Comparison of ENCODE assay signal across 1 cellular context in the genomic region with DNA sequence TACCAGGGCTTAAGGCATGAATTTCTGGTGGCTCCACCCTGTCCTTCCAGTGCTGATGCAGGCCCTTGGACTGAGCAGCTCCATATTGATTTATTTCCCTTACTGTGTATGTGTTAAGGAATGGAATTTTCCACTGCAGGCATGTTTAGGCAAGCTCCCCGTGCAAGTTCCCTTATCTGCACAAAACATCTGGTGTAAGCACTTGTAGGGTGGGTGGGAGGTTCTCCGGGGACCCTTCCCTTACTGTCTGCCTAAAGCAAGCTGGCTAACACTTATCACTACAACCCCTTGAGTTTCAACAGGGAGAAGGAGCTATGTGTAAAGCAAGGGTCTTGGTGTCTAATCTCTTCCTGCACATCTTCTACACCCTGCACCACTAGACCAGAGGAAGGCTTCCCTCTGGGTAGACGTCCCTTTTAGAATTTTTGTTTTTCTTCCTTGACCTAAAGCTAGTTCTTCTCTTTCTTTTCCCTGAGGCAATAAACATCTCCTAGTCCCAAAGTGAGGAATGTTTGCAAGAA.
A peak's percentile ranks its signal among the peaks of the same experiment; 100 is the strongest.
TF ChIP-seq lines count a peak whose summit lies in the region.

No MANE protein-coding gene starts in this region.

TF ChIP-seq in K562, 482 proteins besides CTCF, POLR2A, EP300 and RAD21 (continued from another document and continues in another):
- TF ChIP-seq, protein P1, sequence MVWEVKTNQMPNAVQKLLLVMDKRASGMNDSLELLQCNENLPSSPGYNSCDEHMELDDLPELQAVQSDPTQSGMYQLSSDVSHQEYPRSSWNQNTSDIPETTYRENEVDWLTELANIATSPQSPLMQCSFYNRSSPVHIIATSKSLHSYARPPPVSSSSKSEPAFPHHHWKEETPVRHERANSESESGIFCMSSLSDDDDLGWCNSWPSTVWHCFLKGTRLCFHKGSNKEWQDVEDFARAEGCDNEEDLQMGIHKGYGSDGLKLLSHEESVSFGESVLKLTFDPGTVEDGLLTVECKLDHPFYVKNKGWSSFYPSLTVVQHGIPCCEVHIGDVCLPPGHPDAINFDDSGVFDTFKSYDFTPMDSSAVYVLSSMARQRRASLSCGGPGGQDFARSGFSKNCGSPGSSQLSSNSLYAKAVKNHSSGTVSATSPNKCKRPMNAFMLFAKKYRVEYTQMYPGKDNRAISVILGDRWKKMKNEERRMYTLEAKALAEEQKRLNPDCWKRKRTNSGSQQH (CRISPR knock-in tag; IDR thresholded peaks at IDR 0.05) = no peak
- no peak for TF ChIP-seq ATF1 (CRISPR knock-in tag; IDR thresholded peaks at IDR 0.05)
- no peak for TF ChIP-seq ATF1 (tag; IDR thresholded peaks at IDR 0.05)
- TF ChIP-seq, protein P2, sequence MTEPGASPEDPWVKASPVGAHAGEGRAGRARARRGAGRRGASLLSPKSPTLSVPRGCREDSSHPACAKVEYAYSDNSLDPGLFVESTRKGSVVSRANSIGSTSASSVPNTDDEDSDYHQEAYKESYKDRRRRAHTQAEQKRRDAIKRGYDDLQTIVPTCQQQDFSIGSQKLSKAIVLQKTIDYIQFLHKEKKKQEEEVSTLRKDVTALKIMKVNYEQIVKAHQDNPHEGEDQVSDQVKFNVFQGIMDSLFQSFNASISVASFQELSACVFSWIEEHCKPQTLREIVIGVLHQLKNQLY (CRISPR knock-in tag; conservative IDR thresholded peaks at IDR 0.05) = no peak
- peak; percentile 79; the same call in 1 of the 2 replicates for TF ChIP-seq POLR2AphosphoS5 (IDR thresholded peaks at IDR 0.05; ENCODE audit: control insufficient read depth, insufficient read depth, low read depth, low read length)
- no peak for TF ChIP-seq BACH1 (tag; IDR thresholded peaks at IDR 0.05)
- no peak for TF ChIP-seq STAG1 (CRISPR knock-in tag; IDR thresholded peaks at IDR 0.05; ENCODE audit: borderline replicate concordance)
- TF ChIP-seq MTA2 (IDR thresholded peaks at IDR 0.05; ENCODE audit: low read depth) = peak; percentile 85
- no peak for TF ChIP-seq RFX7 (CRISPR knock-in tag; IDR thresholded peaks at IDR 0.05)
- TF ChIP-seq KLF13 (tag; IDR thresholded peaks at IDR 0.05; ENCODE audit: borderline replicate concordance, low read depth) = no peak
- 0 out of 2 replicates have a peak, but pooled peaks have one; percentile 56 for TF ChIP-seq FOXJ2 (tag; IDR thresholded peaks at IDR 0.05)
- no peak for TF ChIP-seq MAZ (CRISPR knock-in tag; conservative IDR thresholded peaks at IDR 0.05 in 1 of 2, IDR thresholded peaks at IDR 0.05 in 1 of 2)
- peak; percentile 95 for TF ChIP-seq DPF2 (IDR thresholded peaks at IDR 0.05)
- TF ChIP-seq, protein P3, sequence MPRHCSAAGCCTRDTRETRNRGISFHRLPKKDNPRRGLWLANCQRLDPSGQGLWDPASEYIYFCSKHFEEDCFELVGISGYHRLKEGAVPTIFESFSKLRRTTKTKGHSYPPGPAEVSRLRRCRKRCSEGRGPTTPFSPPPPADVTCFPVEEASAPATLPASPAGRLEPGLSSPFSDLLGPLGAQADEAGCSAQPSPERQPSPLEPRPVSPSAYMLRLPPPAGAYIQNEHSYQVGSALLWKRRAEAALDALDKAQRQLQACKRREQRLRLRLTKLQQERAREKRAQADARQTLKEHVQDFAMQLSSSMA (CRISPR knock-in tag; IDR thresholded peaks at IDR 0.05) = no peak
- TF ChIP-seq, protein P4, sequence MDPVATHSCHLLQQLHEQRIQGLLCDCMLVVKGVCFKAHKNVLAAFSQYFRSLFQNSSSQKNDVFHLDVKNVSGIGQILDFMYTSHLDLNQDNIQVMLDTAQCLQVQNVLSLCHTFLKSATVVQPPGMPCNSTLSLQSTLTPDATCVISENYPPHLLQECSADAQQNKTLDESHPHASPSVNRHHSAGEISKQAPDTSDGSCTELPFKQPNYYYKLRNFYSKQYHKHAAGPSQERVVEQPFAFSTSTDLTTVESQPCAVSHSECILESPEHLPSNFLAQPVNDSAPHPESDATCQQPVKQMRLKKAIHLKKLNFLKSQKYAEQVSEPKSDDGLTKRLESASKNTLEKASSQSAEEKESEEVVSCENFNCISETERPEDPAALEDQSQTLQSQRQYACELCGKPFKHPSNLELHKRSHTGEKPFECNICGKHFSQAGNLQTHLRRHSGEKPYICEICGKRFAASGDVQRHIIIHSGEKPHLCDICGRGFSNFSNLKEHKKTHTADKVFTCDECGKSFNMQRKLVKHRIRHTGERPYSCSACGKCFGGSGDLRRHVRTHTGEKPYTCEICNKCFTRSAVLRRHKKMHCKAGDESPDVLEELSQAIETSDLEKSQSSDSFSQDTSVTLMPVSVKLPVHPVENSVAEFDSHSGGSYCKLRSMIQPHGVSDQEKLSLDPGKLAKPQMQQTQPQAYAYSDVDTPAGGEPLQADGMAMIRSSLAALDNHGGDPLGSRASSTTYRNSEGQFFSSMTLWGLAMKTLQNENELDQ (CRISPR knock-in tag; IDR thresholded peaks at IDR 0.05; ENCODE audit: borderline replicate concordance) = no peak
- TF ChIP-seq NBN (IDR thresholded peaks at IDR 0.05; ENCODE audit: low read depth) = peak; percentile 62; the same call in 1 of the 2 replicates
- no peak for TF ChIP-seq MYNN (IDR thresholded peaks at IDR 0.05)
- no peak for TF ChIP-seq MYNN (CRISPR knock-in tag; IDR thresholded peaks at IDR 0.05)
- TF ChIP-seq MTA3 (IDR thresholded peaks at IDR 0.05; ENCODE audit: borderline replicate concordance) = peak; percentile 20; the same call in 1 of the 2 replicates
- no peak for TF ChIP-seq ZNF584 (CRISPR knock-in tag; IDR thresholded peaks at IDR 0.05; ENCODE audit: low read depth)
- TF ChIP-seq ZNF75A (CRISPR knock-in tag; IDR thresholded peaks at IDR 0.05) = no peak
- no peak for TF ChIP-seq JUN (IDR thresholded peaks at IDR 0.05; ENCODE audit: borderline replicate concordance, low read depth, low read length)
- TF ChIP-seq JUN (CRISPR knock-in tag; IDR thresholded peaks at IDR 0.05; ENCODE audit: borderline replicate concordance) = no peak
- TF ChIP-seq RBM14 (IDR thresholded peaks at IDR 0.05; ENCODE audit: borderline replicate concordance, insufficient read depth, low read depth, low read length) = no peak
- TF ChIP-seq LARP7 (IDR thresholded peaks at IDR 0.05) = no peak
- TF ChIP-seq, protein P5, sequence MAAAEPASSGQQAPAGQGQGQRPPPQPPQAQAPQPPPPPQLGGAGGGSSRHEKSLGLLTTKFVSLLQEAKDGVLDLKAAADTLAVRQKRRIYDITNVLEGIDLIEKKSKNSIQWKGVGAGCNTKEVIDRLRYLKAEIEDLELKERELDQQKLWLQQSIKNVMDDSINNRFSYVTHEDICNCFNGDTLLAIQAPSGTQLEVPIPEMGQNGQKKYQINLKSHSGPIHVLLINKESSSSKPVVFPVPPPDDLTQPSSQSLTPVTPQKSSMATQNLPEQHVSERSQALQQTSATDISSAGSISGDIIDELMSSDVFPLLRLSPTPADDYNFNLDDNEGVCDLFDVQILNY (CRISPR knock-in tag; IDR thresholded peaks at IDR 0.05) = no peak
- no peak for TF ChIP-seq TFAM (CRISPR knock-in tag; conservative IDR thresholded peaks at IDR 0.05)
- TF ChIP-seq, protein P6, sequence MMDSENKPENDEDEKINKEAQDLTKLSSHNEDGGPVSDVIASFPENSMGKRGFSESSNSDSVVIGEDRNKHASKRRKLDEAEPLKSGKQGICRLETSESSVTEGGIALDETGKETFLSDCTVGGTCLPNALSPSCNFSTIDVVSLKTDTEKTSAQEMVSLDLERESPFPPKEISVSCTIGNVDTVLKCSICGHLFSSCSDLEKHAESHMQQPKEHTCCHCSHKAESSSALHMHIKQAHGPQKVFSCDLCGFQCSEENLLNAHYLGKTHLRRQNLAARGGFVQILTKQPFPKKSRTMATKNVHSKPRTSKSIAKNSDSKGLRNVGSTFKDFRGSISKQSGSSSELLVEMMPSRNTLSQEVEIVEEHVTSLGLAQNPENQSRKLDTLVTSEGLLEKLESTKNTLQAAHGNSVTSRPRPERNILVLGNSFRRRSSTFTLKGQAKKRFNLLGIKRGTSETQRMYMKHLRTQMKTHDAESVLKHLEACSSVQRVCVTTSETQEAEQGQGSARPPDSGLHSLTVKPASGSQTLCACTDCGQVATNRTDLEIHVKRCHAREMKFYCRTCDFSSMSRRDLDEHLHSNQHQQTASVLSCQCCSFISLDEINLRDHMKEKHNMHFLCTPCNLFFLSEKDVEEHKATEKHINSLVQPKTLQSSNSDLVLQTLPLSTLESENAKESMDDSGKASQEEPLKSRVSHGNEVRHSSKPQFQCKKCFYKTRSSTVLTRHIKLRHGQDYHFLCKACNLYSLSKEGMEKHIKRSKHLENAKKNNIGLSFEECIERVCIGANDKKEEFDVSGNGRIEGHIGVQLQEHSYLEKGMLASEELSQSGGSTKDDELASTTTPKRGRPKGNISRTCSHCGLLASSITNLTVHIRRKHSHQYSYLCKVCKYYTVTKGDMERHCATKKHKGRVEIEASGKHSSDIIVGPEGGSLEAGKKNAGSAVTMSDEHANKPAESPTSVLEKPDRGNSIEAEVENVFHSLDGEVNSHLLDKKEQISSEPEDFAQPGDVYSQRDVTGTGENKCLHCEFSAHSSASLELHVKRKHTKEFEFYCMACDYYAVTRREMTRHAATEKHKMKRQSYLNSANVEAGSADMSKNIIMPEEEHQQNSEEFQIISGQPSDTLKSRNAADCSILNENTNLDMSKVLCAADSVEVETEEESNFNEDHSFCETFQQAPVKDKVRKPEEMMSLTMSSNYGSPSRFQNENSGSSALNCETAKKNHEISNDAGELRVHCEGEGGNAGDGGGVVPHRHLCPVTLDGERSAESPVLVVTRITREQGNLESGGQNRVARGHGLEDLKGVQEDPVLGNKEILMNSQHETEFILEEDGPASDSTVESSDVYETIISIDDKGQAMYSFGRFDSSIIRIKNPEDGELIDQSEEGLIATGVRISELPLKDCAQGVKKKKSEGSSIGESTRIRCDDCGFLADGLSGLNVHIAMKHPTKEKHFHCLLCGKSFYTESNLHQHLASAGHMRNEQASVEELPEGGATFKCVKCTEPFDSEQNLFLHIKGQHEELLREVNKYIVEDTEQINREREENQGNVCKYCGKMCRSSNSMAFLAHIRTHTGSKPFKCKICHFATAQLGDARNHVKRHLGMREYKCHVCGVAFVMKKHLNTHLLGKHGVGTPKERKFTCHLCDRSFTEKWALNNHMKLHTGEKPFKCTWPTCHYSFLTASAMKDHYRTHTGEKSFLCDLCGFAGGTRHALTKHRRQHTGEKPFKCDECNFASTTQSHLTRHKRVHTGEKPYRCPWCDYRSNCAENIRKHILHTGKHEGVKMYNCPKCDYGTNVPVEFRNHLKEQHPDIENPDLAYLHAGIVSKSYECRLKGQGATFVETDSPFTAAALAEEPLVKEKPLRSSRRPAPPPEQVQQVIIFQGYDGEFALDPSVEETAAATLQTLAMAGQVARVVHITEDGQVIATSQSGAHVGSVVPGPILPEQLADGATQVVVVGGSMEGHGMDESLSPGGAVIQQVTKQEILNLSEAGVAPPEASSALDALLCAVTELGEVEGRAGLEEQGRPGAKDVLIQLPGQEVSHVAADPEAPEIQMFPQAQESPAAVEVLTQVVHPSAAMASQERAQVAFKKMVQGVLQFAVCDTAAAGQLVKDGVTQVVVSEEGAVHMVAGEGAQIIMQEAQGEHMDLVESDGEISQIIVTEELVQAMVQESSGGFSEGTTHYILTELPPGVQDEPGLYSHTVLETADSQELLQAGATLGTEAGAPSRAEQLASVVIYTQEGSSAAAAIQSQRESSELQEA (IDR thresholded peaks at IDR 0.05; ENCODE audit: low read depth) = no peak
- TF ChIP-seq SNRNP70 (optimal IDR thresholded peaks at IDR 0.05; ENCODE audit: low read depth, low read length) = no peak
- TF ChIP-seq TEAD1 (CRISPR knock-in tag; IDR thresholded peaks at IDR 0.05) = peak in 1 of 2 experiments; percentile 50; a peak in 1 of 4 replicates
- TF ChIP-seq SETDB1 (IDR thresholded peaks at IDR 0.05; ENCODE audit: low read length) = no peak
- no peak for TF ChIP-seq DMBX1 (CRISPR knock-in tag; IDR thresholded peaks at IDR 0.05; ENCODE audit: borderline replicate concordance)
- TF ChIP-seq, protein P7, sequence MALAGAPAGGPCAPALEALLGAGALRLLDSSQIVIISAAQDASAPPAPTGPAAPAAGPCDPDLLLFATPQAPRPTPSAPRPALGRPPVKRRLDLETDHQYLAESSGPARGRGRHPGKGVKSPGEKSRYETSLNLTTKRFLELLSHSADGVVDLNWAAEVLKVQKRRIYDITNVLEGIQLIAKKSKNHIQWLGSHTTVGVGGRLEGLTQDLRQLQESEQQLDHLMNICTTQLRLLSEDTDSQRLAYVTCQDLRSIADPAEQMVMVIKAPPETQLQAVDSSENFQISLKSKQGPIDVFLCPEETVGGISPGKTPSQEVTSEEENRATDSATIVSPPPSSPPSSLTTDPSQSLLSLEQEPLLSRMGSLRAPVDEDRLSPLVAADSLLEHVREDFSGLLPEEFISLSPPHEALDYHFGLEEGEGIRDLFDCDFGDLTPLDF (CRISPR knock-in tag; IDR thresholded peaks at IDR 0.05) = no peak
- TF ChIP-seq SREBF2 (CRISPR knock-in tag; IDR thresholded peaks at IDR 0.05) = no peak
- no peak for TF ChIP-seq NRF1 (conservative IDR thresholded peaks at IDR 0.05 in 1 of 2, IDR thresholded peaks at IDR 0.05 in 1 of 2)
- TF ChIP-seq, protein P8, sequence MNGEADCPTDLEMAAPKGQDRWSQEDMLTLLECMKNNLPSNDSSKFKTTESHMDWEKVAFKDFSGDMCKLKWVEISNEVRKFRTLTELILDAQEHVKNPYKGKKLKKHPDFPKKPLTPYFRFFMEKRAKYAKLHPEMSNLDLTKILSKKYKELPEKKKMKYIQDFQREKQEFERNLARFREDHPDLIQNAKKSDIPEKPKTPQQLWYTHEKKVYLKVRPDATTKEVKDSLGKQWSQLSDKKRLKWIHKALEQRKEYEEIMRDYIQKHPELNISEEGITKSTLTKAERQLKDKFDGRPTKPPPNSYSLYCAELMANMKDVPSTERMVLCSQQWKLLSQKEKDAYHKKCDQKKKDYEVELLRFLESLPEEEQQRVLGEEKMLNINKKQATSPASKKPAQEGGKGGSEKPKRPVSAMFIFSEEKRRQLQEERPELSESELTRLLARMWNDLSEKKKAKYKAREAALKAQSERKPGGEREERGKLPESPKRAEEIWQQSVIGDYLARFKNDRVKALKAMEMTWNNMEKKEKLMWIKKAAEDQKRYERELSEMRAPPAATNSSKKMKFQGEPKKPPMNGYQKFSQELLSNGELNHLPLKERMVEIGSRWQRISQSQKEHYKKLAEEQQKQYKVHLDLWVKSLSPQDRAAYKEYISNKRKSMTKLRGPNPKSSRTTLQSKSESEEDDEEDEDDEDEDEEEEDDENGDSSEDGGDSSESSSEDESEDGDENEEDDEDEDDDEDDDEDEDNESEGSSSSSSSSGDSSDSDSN (IDR thresholded peaks at IDR 0.05; ENCODE audit: borderline replicate concordance in 1 of 2, low read depth in 2 of 2, low read length in 2 of 2) = peak in 1 of 2 experiments; percentile 39; a peak in 1 of 4 replicates
- peak; percentile 88 for TF ChIP-seq SMARCA4 (IDR thresholded peaks at IDR 0.05)
- no peak for TF ChIP-seq SMARCA5 (IDR thresholded peaks at IDR 0.05)
- no peak for TF ChIP-seq MBD2 (IDR thresholded peaks at IDR 0.05; ENCODE audit: borderline replicate concordance, low read depth)
- TF ChIP-seq, protein P9, sequence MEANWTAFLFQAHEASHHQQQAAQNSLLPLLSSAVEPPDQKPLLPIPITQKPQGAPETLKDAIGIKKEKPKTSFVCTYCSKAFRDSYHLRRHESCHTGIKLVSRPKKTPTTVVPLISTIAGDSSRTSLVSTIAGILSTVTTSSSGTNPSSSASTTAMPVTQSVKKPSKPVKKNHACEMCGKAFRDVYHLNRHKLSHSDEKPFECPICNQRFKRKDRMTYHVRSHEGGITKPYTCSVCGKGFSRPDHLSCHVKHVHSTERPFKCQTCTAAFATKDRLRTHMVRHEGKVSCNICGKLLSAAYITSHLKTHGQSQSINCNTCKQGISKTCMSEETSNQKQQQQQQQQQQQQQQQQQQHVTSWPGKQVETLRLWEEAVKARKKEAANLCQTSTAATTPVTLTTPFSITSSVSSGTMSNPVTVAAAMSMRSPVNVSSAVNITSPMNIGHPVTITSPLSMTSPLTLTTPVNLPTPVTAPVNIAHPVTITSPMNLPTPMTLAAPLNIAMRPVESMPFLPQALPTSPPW (CRISPR knock-in tag; IDR thresholded peaks at IDR 0.05) = no peak; the same call in none of the 2 replicates
- TF ChIP-seq PHF8 (IDR thresholded peaks at IDR 0.05; ENCODE audit: borderline replicate concordance, low read length) = no peak
- TF ChIP-seq MTA1 (IDR thresholded peaks at IDR 0.05; ENCODE audit: borderline replicate concordance) = peak; percentile 84; the same call in 1 of the 2 replicates
- TF ChIP-seq NCOA1 (IDR thresholded peaks at IDR 0.05; ENCODE audit: low read depth) = peak; percentile 24; the same call in 1 of the 2 replicates
